In the genomic region with DNA sequence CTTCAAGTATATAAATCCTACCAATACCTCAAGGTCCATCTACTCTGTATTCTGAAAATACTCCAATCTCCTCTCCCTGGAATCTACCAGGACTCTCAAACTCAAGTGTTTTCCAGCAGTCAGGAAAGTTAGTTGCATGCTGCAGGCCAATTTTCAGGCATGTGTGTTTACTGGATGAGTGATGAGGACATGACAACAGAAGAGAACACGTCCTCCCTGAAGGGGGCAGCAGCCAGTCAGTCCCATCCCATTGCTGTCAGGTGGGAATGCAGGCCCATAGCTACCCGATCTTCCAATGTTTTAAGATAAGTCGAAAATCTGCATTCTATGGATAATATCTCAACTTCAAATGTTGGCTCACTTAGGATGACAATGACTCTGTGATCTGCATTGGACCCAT, we compare ENCODE assay signal across 12 cellular contexts.
DNase-seq lines count a peak whose midpoint lies in the region; TF ChIP-seq lines count a peak whose summit lies in the region.
"Had no signal": no experiment of that assay in that cellular context is flagged by ENCODE, and none has a peak within 500 bp of the region (broad histone marks: within the 10 kb centered on the region; RNA-seq: fewer than 3 reads in every experiment).

No MANE protein-coding gene starts in this region.

- H3K9me3 ChIP-seq in endodermal cell (ENCODE audit: control insufficient read depth, low read length) = peaks cover 19% of the 10 kb centered on the region

- H3K4me3 Mint-ChIP-seq in endodermal cell (no peak overlapping the region), progenitor cell of endocrine pancreas (ENCODE audit: low read depth) (no peak overlapping the region)

- TF ChIP-seq CTCF in endodermal cell (conservative IDR thresholded peaks at IDR 0.05) (peak; percentile 89), progenitor cell of endocrine pancreas (IDR thresholded peaks at IDR 0.05; ENCODE audit: unreplicated experiment) (peak; percentile 26)

- peak in 2 of 3 experiments; percentile 0 to 4 for DNase-seq in NCI-H1417 (lab: John Stamatoyannopoulos, UW)
- DNase-seq in NCI-H1417 treated with DMSO at 0.1 percent for 48 hours (lab: John Stamatoyannopoulos, UW) = no peak
- peak; percentile 56 for DNase-seq in NCI-H146 (lab: John Stamatoyannopoulos, UW)
- peak; percentile 88 for DNase-seq in endodermal cell
- DNase-seq in progenitor cell of endocrine pancreas (ENCODE audit: low spot score, unreplicated experiment) = no peak
- DNase-seq in AG08396 (ENCODE audit: low spot score) = no peak
- DNase-seq in DMS153 (lab: John Stamatoyannopoulos, UW) = no peak
- no peak for DNase-seq in cerebellar cortex (ENCODE audit: low spot score)
- DNase-seq: aorta, kidney, NCI-H2227 treated with DMSO at 0.1 percent for 48 hours had no signal

- H3K36me3 ChIP-seq in endodermal cell (ENCODE audit: control insufficient read depth, insufficient read depth, low read length) = no peaks in the 10 kb centered on the region

- H3K4me1 ChIP-seq in endodermal cell (ENCODE audit: control insufficient read depth, insufficient read depth, low read length) = peaks cover 9% of the 10 kb centered on the region

- H3K27me3 Mint-ChIP-seq in endodermal cell (ENCODE audit: insufficient read depth) (peaks cover 2% of the 10 kb centered on the region), progenitor cell of endocrine pancreas (no peaks in the 10 kb centered on the region)

- 25 to 33% methylated on average over 2 to 3 of the region's 3 CpGs for WGBS in endodermal cell (ENCODE audit: insufficient coverage in 1 of 2, insufficient read length in 1 of 2), 2 experiments

- peaks cover 16% of the 10 kb centered on the region for H3K9me3 Mint-ChIP-seq in endodermal cell
- peaks cover 8% of the 10 kb centered on the region for H3K9me3 Mint-ChIP-seq in progenitor cell of endocrine pancreas (ENCODE audit: low read depth)

- H3K4me3 ChIP-seq in endodermal cell (ENCODE audit: low read length) = no peak overlapping the region

- H3K4me1 Mint-ChIP-seq in endodermal cell (peaks cover 29% of the 10 kb centered on the region), progenitor cell of endocrine pancreas (ENCODE audit: low read depth) (peaks cover 15% of the 10 kb centered on the region)

- no peak overlapping the region for H3K9ac ChIP-seq in endodermal cell (ENCODE audit: extremely low read depth, low read length, poor library complexity, severe bottlenecking)

- H3K27ac ChIP-seq in endodermal cell (ENCODE audit: low read depth, low read length) = no peak overlapping the region
- H3K27ac ChIP-seq: epithelial cell of prostate had no signal

- no peaks in the 10 kb centered on the region for H3K27me3 ChIP-seq in endodermal cell (ENCODE audit: control insufficient read depth, insufficient read depth, low read length, poor library complexity, severe bottlenecking)

- no peak overlapping the region for H3K27ac Mint-ChIP-seq in endodermal cell
- no peak overlapping the region for H3K27ac Mint-ChIP-seq in progenitor cell of endocrine pancreas

- H3K36me3 Mint-ChIP-seq in endodermal cell (ENCODE audit: low read depth) = peaks cover 8% of the 10 kb centered on the region
- peaks cover 6% of the 10 kb centered on the region for H3K36me3 Mint-ChIP-seq in progenitor cell of endocrine pancreas (ENCODE audit: insufficient read depth)

Comparison
In these comparisons a context has a peak if more than half of its experiments do, and no peak if none do; other contexts are left out.
1. DNase-seq: peak in NCI-H1417 (2 of 3), NCI-H146 (single experiment) and endodermal cell (single experiment); none in NCI-H1417 treated with DMSO at 0.1 percent for 48 hours (single experiment), progenitor cell of endocrine pancreas (single experiment), AG08396 (single experiment), DMS153 (single experiment) and cerebellar cortex (single experiment).